ENCODE assay signal across 8 cellular contexts in the genomic region with DNA sequence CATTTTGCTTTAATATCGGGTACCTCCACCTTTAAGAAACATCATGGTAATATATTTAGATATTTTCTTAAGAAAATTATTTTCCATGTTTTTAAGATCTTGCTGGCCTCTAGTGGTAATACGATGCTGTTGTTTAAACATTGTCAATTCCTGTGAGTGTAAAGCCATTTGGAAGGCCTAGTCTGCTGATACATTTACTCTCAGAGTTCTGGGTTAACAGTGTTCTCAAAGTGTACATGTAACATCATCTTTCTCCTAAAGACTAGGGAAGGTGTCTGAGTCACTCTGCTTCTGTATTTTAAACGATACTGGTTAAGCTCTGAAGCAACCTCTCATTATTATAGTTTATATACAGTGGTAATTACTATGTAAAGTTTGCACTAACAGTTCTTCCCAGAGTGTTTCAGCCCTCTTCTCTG.
DNase-seq lines count a peak whose midpoint lies in the region; ATAC-seq and TF ChIP-seq lines count a peak whose summit lies in the region.

No MANE protein-coding gene starts in this region.

- peak; percentile 36 to 90 for DNase-seq in NOMO-1 (lab: John Stamatoyannopoulos, UW; ENCODE audit: unreplicated experiment in 2 of 2)
- DNase-seq in epithelial cell of esophagus (ENCODE audit: low read depth), result peak; percentile 75
- no peak for DNase-seq in activated naive CD8-positive, alpha-beta T cell treated with anti-CD3 and anti-CD28 coated beads, Interleukin-2, amount 50 U/mL, for 24 hours
- DNase-seq in effector memory CD8-positive, alpha-beta T cell, result no peak
- no peak for DNase-seq in coronary artery (ENCODE audit: low spot score)

- H3K4me3 Mint-ChIP-seq in activated naive CD8-positive, alpha-beta T cell treated with anti-CD3 and anti-CD28 coated beads, Interleukin-2, amount 50 U/mL, for 24 hours, result no peak overlapping the region
- H3K4me3 Mint-ChIP-seq in effector memory CD8-positive, alpha-beta T cell, result no peak overlapping the region

- ATAC-seq in HG02623 (IDR thresholded peaks at IDR 0.05; ENCODE audit: unreplicated experiment), result no peak
- ATAC-seq in activated naive CD8-positive, alpha-beta T cell treated with anti-CD3 and anti-CD28 coated beads, Interleukin-2, amount 50 U/mL, for 24 hours, result no peak
- no peak for ATAC-seq in effector memory CD8-positive, alpha-beta T cell (replicated peaks)

- no peaks in the 10 kb centered on the region for H3K9me3 Mint-ChIP-seq in activated naive CD8-positive, alpha-beta T cell treated with anti-CD3 and anti-CD28 coated beads, Interleukin-2, amount 50 U/mL, for 24 hours
- peaks cover 0 to 8% of the 10 kb centered on the region in 2 donors for H3K9me3 Mint-ChIP-seq in effector memory CD8-positive, alpha-beta T cell

- no peaks in the 10 kb centered on the region for H3K27me3 ChIP-seq in parathyroid adenoma (ENCODE audit: control insufficient read depth, insufficient read depth, low read length)

- TF ChIP-seq CTCF in GM12872 (IDR thresholded peaks at IDR 0.05; ENCODE audit: insufficient read depth, low read depth, low read length) (peak; percentile 14; the same call in 1 of the 3 replicates), epithelial cell of esophagus (IDR thresholded peaks at IDR 0.05; ENCODE audit: insufficient read depth, low read depth, low read length, missing control alignments) (peak; percentile 55), parathyroid adenoma (IDR thresholded peaks at IDR 0.05) (peak; percentile 30), coronary artery (IDR thresholded peaks at IDR 0.05) (no peak)

- H3K36me3 Mint-ChIP-seq in activated naive CD8-positive, alpha-beta T cell treated with anti-CD3 and anti-CD28 coated beads, Interleukin-2, amount 50 U/mL, for 24 hours (ENCODE audit: low read depth), result no peaks in the 10 kb centered on the region
- H3K36me3 Mint-ChIP-seq in effector memory CD8-positive, alpha-beta T cell (ENCODE audit: insufficient read depth), result peaks cover 2% of the 10 kb centered on the region

- H2AFZ ChIP-seq in parathyroid adenoma, result no peak overlapping the region

- no peak overlapping the region for H3K27ac Mint-ChIP-seq in activated naive CD8-positive, alpha-beta T cell treated with anti-CD3 and anti-CD28 coated beads, Interleukin-2, amount 50 U/mL, for 24 hours
- H3K27ac Mint-ChIP-seq in effector memory CD8-positive, alpha-beta T cell, result no peak overlapping the region

- no peaks in the 10 kb centered on the region for H3K79me2 ChIP-seq in parathyroid adenoma

- H3K9me3 ChIP-seq in parathyroid adenoma (ENCODE audit: control insufficient read depth, low read length), result no peaks in the 10 kb centered on the region

- H3K27ac ChIP-seq in parathyroid adenoma, result no peak overlapping the region
- H3K27ac ChIP-seq in coronary artery, result no peak overlapping the region

- H3K4me1 Mint-ChIP-seq in activated naive CD8-positive, alpha-beta T cell treated with anti-CD3 and anti-CD28 coated beads, Interleukin-2, amount 50 U/mL, for 24 hours, result no peaks in the 10 kb centered on the region
- no peaks in the 10 kb centered on the region for H3K4me1 Mint-ChIP-seq in effector memory CD8-positive, alpha-beta T cell (ENCODE audit: low read depth in 2 of 2)

- H3K36me3 ChIP-seq in parathyroid adenoma (ENCODE audit: control insufficient read depth, insufficient read depth, low read length), result no peaks in the 10 kb centered on the region

- H3K4me1 ChIP-seq in parathyroid adenoma, result no peaks in the 10 kb centered on the region

- H3K27me3 Mint-ChIP-seq in activated naive CD8-positive, alpha-beta T cell treated with anti-CD3 and anti-CD28 coated beads, Interleukin-2, amount 50 U/mL, for 24 hours, result peaks cover 2% of the 10 kb centered on the region
- no peaks in the 10 kb centered on the region for H3K27me3 Mint-ChIP-seq in effector memory CD8-positive, alpha-beta T cell

- no peak overlapping the region for H3K9ac ChIP-seq in parathyroid adenoma

- H3K4me3 ChIP-seq in epithelial cell of esophagus (ENCODE audit: low read length) (no peak overlapping the region), parathyroid adenoma (ENCODE audit: low read depth, low read length) (no peak overlapping the region), coronary artery (no peak overlapping the region)

- H3K4me2 ChIP-seq in parathyroid adenoma (ENCODE audit: low read length), result no peak overlapping the region

Comparison
In these comparisons a context has a peak if more than half of its experiments do, and no peak if none do; other contexts are left out.
1. DNase-seq: peak in NOMO-1 (2 of 2) and epithelial cell of esophagus (single experiment); none in activated naive CD8-positive, alpha-beta T cell treated with anti-CD3 and anti-CD28 coated beads, Interleukin-2, amount 50 U/mL, for 24 hours (single experiment), effector memory CD8-positive, alpha-beta T cell (0 of 3) and coronary artery (single experiment).